In the genomic region with DNA sequence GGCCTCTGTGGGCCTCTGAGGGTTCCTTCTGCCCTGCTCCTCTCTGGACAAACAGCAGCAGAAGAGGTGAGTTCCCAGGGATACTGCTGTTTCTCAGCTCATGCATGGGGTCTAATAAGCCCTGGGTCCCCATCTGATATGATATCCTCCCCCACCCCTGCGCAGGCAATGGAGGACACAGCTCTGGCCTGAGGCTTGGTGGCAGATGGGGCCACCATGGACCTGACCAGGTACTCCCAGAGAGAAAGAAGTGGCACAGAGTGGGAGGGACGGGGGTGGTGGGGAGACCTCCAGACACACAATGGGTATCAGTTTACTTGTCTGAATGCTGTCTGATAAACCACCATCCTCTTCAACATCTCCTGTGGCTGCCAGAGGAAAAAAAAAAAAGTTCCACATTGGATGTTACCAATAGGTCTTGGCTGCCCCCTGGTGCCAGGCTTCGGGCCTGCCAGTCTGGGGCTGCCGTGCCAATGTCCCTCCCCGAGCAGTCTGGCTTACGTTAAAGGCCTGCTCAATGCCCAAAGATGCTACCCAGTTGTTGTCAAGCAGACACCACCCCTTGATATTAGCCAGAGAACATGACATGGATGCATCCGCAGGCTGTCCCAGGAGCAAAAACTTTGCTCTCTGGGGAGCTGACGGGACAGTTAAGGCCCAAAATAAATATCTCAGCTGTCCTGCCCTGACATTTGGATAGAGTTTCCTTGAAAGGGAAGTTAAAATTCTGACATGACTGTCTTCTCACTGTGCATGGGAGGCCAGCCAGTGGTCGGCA, we compare ENCODE assay signal across 9 cellular contexts. TPM values are rescaled to one million over a fixed set of nuclear protein-coding genes. Genes with fewer than 3 reads are reported as not detected.
A peak's percentile ranks its signal among the peaks of the same experiment; 100 is the strongest.
DNase-seq lines count a peak whose midpoint lies in the region; ATAC-seq, FAIRE-seq and TF ChIP-seq lines count a peak whose summit lies in the region.
"Had no signal": no experiment of that assay in that cellular context is flagged by ENCODE, and none has a peak within 500 bp of the region (broad histone marks: within the 10 kb centered on the region; RNA-seq: fewer than 3 reads in every experiment).

No MANE protein-coding gene starts in this region.

- H3K9me3 ChIP-seq in CD8-positive, alpha-beta memory T cell (ENCODE audit: low read length): no peaks in the 10 kb centered on the region
- H3K9me3 ChIP-seq in SK-N-SH (no peaks in the 10 kb centered on the region), prostate gland (no peaks in the 10 kb centered on the region)

- H3F3A ChIP-seq in SK-N-SH (replicated peaks; ENCODE audit: insufficient read depth): no peaks in the 10 kb centered on the region

- peaks cover 5 to 13% of the 10 kb centered on the region in 2 donors for H3K27me3 Mint-ChIP-seq in CD8-positive, alpha-beta memory T cell
- H3K27me3 Mint-ChIP-seq in activated naive CD4-positive, alpha-beta T cell treated with anti-CD3 and anti-CD28 coated beads for 36 hours (ENCODE audit: low read depth): peaks cover 4% of the 10 kb centered on the region

- intact Hi-C loops in activated naive CD4-positive, alpha-beta T cell treated with anti-CD3 and anti-CD28 coated beads for 36 hours (cut with micrococcal nuclease): loop anchor here (1.0 to 5.0 kb wide), 6 partner anchors 120 to 716 kb away; no protein-coding TSS in a partner anchor
- intact Hi-C loops in prostate gland (cut with DNase I): loop anchor here (1.0 to 10.0 kb wide), 2 partner anchors 120 to 270 kb away; no protein-coding TSS in a partner anchor

- no peak overlapping the region for H3K4me3 ChIP-seq in CD8-positive, alpha-beta memory T cell (ENCODE audit: low read length)
- H3K4me3 ChIP-seq in SK-N-SH (ENCODE audit: low read depth in 2 of 2, low read length in 1 of 2) (no peak overlapping the region; a peak in 1 of 4 replicates), prostate gland (no peak overlapping the region)

- H3K9ac ChIP-seq in SK-N-SH: no peak overlapping the region

- H3K9me2 ChIP-seq in SK-N-SH: no peaks in the 10 kb centered on the region

- H3K27ac Mint-ChIP-seq in CD8-positive, alpha-beta memory T cell: peak overlapping the region in 2 of 8 donors; percentile 6 to 72
- H3K27ac Mint-ChIP-seq in activated naive CD4-positive, alpha-beta T cell treated with anti-CD3 and anti-CD28 coated beads for 36 hours: no peak overlapping the region
- H3K27ac Mint-ChIP-seq: IgD-negative memory B cell had no signal

- POLR2A ChIA-PET in CD8-positive, alpha-beta memory T cell (lab: Charles Lee): no interaction called here
- POLR2A ChIA-PET in SK-N-SH (lab: Yijun Ruan, JAX): interaction anchor here (1.0 kb wide), 1 partner anchor 120 kb away, joined by 3 read pairs; no protein-coding TSS in a partner anchor

- no peaks in the 10 kb centered on the region for H3K9me3 Mint-ChIP-seq in CD8-positive, alpha-beta memory T cell
- H3K9me3 Mint-ChIP-seq in activated naive CD4-positive, alpha-beta T cell treated with anti-CD3 and anti-CD28 coated beads for 36 hours: no peaks in the 10 kb centered on the region
- H3K9me3 Mint-ChIP-seq: IgD-negative memory B cell had no signal

- no peaks in the 10 kb centered on the region for H4K20me1 ChIP-seq in SK-N-SH (ENCODE audit: insufficient read depth)

- CTCF ChIA-PET in CD8-positive, alpha-beta memory T cell (lab: Charles Lee): interaction anchor here (0.7 to 5.1 kb wide), 17 partner anchors 9 to 684 kb away, joined by 3 to 35 read pairs (median 5); a partner anchor contains a TSS
- CTCF ChIA-PET in SK-N-SH (lab: Yijun Ruan, JAX): interaction anchor here (0.6 to 45.6 kb wide), 39 partner anchors 9 to 563 kb away, joined by 3 to 1101 read pairs (median 5); a partner anchor contains a TSS
- CTCF ChIA-PET in activated naive CD4-positive, alpha-beta T cell treated with anti-CD3 and anti-CD28 coated beads for 36 hours (lab: Charles Lee): interaction anchor here (0.6 to 8.2 kb wide), 12 partner anchors 11 to 275 kb away, joined by 3 to 92 read pairs (median 4); a partner anchor contains a TSS

- no peak for TF ChIP-seq EP300 in SK-N-SH (IDR thresholded peaks at IDR 0.05; ENCODE audit: borderline replicate concordance in 1 of 2, low read depth in 1 of 2, low read length in 1 of 2)

- peak; percentile 59 to 81 (median 64) for DNase-seq in CD8-positive, alpha-beta memory T cell
- DNase-seq in NCI-H1048 (lab: John Stamatoyannopoulos, UW) (peak; percentile 25), SK-N-SH (peak; percentile 88), glomerular visceral epithelial cell (ENCODE audit: extremely low spot score) (peak; percentile 61), prostate gland (ENCODE audit: low spot score) (peak; percentile 67), urothelium cell line (ENCODE audit: low spot score) (peak; percentile 80)
- DNase-seq in activated naive CD4-positive, alpha-beta T cell treated with anti-CD3 and anti-CD28 coated beads for 36 hours: peak; percentile 85

- no peak overlapping the region for H3K4me2 ChIP-seq in SK-N-SH

- TF ChIP-seq RAD21 in SK-N-SH (IDR thresholded peaks at IDR 0.05; ENCODE audit: low read length): peak; percentile 96

- no peak for TF ChIP-seq POLR2A in prostate gland (IDR thresholded peaks at IDR 0.05)

- no peaks in the 10 kb centered on the region for H3K4me1 Mint-ChIP-seq in CD8-positive, alpha-beta memory T cell
- no peaks in the 10 kb centered on the region for H3K4me1 Mint-ChIP-seq in activated naive CD4-positive, alpha-beta T cell treated with anti-CD3 and anti-CD28 coated beads for 36 hours (ENCODE audit: low read depth)

- no peaks in the 10 kb centered on the region for H3K4me1 ChIP-seq in CD8-positive, alpha-beta memory T cell (ENCODE audit: insufficient read depth, low read length)
- peaks cover 0 to 4% of the 10 kb centered on the region in 2 experiments; a peak in 1 of 4 replicates for H3K4me1 ChIP-seq in SK-N-SH (ENCODE audit: control insufficient read depth in 1 of 2, insufficient read depth in 2 of 2, low read depth in 1 of 2, low read length in 1 of 2)
- H3K4me1 ChIP-seq in prostate gland (replicated peaks): no peaks in the 10 kb centered on the region

- peak; percentile 51 for ATAC-seq in GM21529 (IDR thresholded peaks at IDR 0.05; ENCODE audit: unreplicated experiment)

- H3K27ac ChIP-seq in CD8-positive, alpha-beta memory T cell (ENCODE audit: low read depth, low read length): no peak overlapping the region
- H3K27ac ChIP-seq in SK-N-SH (ENCODE audit: low read depth in 2 of 2, low read length in 1 of 2) (no peak overlapping the region), prostate gland (no peak overlapping the region)

- no peaks in the 10 kb centered on the region for H3K79me2 ChIP-seq in SK-N-SH (ENCODE audit: insufficient read depth)

- no peaks in the 10 kb centered on the region for H3K36me3 Mint-ChIP-seq in CD8-positive, alpha-beta memory T cell
- H3K36me3 Mint-ChIP-seq in activated naive CD4-positive, alpha-beta T cell treated with anti-CD3 and anti-CD28 coated beads for 36 hours (ENCODE audit: low read depth): no peaks in the 10 kb centered on the region
- H3K36me3 Mint-ChIP-seq: IgD-negative memory B cell had no signal

- H3K4me3 Mint-ChIP-seq in CD8-positive, alpha-beta memory T cell: no peak overlapping the region
- H3K4me3 Mint-ChIP-seq in activated naive CD4-positive, alpha-beta T cell treated with anti-CD3 and anti-CD28 coated beads for 36 hours: no peak overlapping the region
- H3K4me3 Mint-ChIP-seq: IgD-negative memory B cell had no signal

- H2AFZ ChIP-seq in SK-N-SH (ENCODE audit: low read depth): no peak overlapping the region

- 20% methylated on average over 8 of the region's 9 CpGs for WGBS in SK-N-SH (ENCODE audit: low lambda C conversion rate)
- 41% methylated on average over 9 of the region's 9 CpGs for WGBS in prostate gland

- H3K36me3 ChIP-seq in CD8-positive, alpha-beta memory T cell (ENCODE audit: insufficient read depth, low read length): no peaks in the 10 kb centered on the region
- no peaks in the 10 kb centered on the region for H3K36me3 ChIP-seq in SK-N-SH (replicated peaks in 1 of 2; ENCODE audit: control insufficient read depth in 1 of 2, insufficient read depth in 2 of 2, low read length in 1 of 2)
- H3K36me3 ChIP-seq in prostate gland: no peaks in the 10 kb centered on the region

- H3K27me3 ChIP-seq in CD8-positive, alpha-beta memory T cell (ENCODE audit: insufficient read depth, low read length, poor library complexity, severe bottlenecking): no peaks in the 10 kb centered on the region
- H3K27me3 ChIP-seq in SK-N-SH (ENCODE audit: insufficient read depth): no peaks in the 10 kb centered on the region
- no peaks in the 10 kb centered on the region for H3K27me3 ChIP-seq in prostate gland (replicated peaks; ENCODE audit: insufficient read depth)

- FAIRE-seq in urothelium cell line (lab: Jason Lieb, UNC): no peak

- TF ChIP-seq CTCF in SK-N-SH (IDR thresholded peaks at IDR 0.05): peak; percentile 87
- TF ChIP-seq CTCF in prostate gland (IDR thresholded peaks at IDR 0.05): peak; percentile 75 to 92 (median 87)

TF ChIP-seq in SK-N-SH, 30 proteins besides CTCF, POLR2A, EP300 and RAD21 (continues in another document):
- TF ChIP-seq, protein P1, sequence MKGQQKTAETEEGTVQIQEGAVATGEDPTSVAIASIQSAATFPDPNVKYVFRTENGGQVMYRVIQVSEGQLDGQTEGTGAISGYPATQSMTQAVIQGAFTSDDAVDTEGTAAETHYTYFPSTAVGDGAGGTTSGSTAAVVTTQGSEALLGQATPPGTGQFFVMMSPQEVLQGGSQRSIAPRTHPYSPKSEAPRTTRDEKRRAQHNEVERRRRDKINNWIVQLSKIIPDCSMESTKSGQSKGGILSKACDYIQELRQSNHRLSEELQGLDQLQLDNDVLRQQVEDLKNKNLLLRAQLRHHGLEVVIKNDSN (IDR thresholded peaks at IDR 0.05; ENCODE audit: borderline replicate concordance, low read depth): no peak

RNA-seq across cellular contexts. Expression of a gene that starts 27.9 kb away (rescaled TPM):
- not detected for total RNA-seq in CD8-positive, alpha-beta memory T cell
- not detected for polyA plus RNA-seq in CD8-positive, alpha-beta memory T cell
- 0.71 and 1.1 TPM in 2 replicates for polyA plus RNA-seq in SK-N-SH (2012; rRNA removed)
- polyA plus RNA-seq in SK-N-SH (2012; cell fraction: cytosol; rRNA removed): 0.15 and 0.39 TPM in 2 replicates
- 2.8 and 4.0 TPM in 2 replicates for polyA plus RNA-seq in SK-N-SH (2012; cell fraction: nucleus; rRNA removed)
- total RNA-seq in activated naive CD4-positive, alpha-beta T cell treated with anti-CD3 and anti-CD28 coated beads for 36 hours: not detected
- 10 to 100 TPM in 1 of 2 donors, 1 to 10 TPM in 1; 5.7 to 10.2 TPM for total RNA-seq in prostate gland
- polyA plus RNA-seq: IgD-negative memory B cell had no signal

RNA-seq across cellular contexts. Expression of a gene that starts 39.7 kb away (rescaled TPM):
- not detected for total RNA-seq in CD8-positive, alpha-beta memory T cell
- polyA plus RNA-seq in CD8-positive, alpha-beta memory T cell: not detected
- polyA plus RNA-seq in SK-N-SH (2012; rRNA removed): not detected in 2 replicates
- polyA plus RNA-seq in SK-N-SH (2012; cell fraction: cytosol; rRNA removed): 0.01 TPM in 1 of 2 replicates, not detected in the other
- 0.13 TPM in 1 of 2 replicates, not detected in the other for polyA plus RNA-seq in SK-N-SH (2012; cell fraction: nucleus; rRNA removed)
- total RNA-seq in activated naive CD4-positive, alpha-beta T cell treated with anti-CD3 and anti-CD28 coated beads for 36 hours: not detected
- total RNA-seq in prostate gland: not detected
- polyA plus RNA-seq: IgD-negative memory B cell had no signal

RNA-seq across cellular contexts. Expression of a gene that starts 42.5 kb away (rescaled TPM):
- total RNA-seq in CD8-positive, alpha-beta memory T cell: not detected
- not detected for polyA plus RNA-seq in CD8-positive, alpha-beta memory T cell
- polyA plus RNA-seq in SK-N-SH (2012; rRNA removed): not detected in 2 replicates
- polyA plus RNA-seq in SK-N-SH (2012; cell fraction: cytosol; rRNA removed): not detected in 2 replicates
- polyA plus RNA-seq in SK-N-SH (2012; cell fraction: nucleus; rRNA removed): not detected in 2 replicates
- not detected for total RNA-seq in activated naive CD4-positive, alpha-beta T cell treated with anti-CD3 and anti-CD28 coated beads for 36 hours
- under 1 TPM in 1 of 2 donors, not detected in 1; 0.34 TPM for total RNA-seq in prostate gland
- polyA plus RNA-seq: IgD-negative memory B cell had no signal

Comparison
In these comparisons a context has a peak if more than half of its experiments do, and no peak if none do; other contexts are left out.
1. DNase-seq: peak in every context shown above with its lines; median percentile 88 in SK-N-SH; 85 in activated naive CD4-positive, alpha-beta T cell treated with anti-CD3 and anti-CD28 coated beads for 36 hours; 80 in urothelium cell line; 67 in prostate gland; 64 in CD8-positive, alpha-beta memory T cell; 61 in glomerular visceral epithelial cell; 25 in NCI-H1048.
2. RNA of a gene that starts 27.9 kb away (total RNA-seq): 5.7 to 10.2 TPM in prostate gland; not detected in CD8-positive, alpha-beta memory T cell and not detected in activated naive CD4-positive, alpha-beta T cell treated with anti-CD3 and anti-CD28 coated beads for 36 hours; every median in the first group is over 4 times any median in the second.